In genomic region chr15:60110909-60111308, GRCh38 we compare ENCODE assay signal across 17 cellular contexts.
A peak's percentile ranks its signal among the peaks of the same experiment; 100 is the strongest.
DNase-seq lines count a peak whose midpoint lies in the region; ATAC-seq and TF ChIP-seq lines count a peak whose summit lies in the region.
"Had no signal": no experiment of that assay in that cellular context is flagged by ENCODE, and none has a peak within 500 bp of the region (broad histone marks: within the 10 kb centered on the region; RNA-seq: fewer than 3 reads in every experiment).

No MANE protein-coding gene starts in this region.

- H3K4me3 ChIP-seq in GM12865 (ENCODE audit: low read depth, low read length) (no peak overlapping the region), prostate gland (no peak overlapping the region)

- peak overlapping the region; percentile 79 for H3K27ac Mint-ChIP-seq in activated T-cell treated with anti-CD3 and anti-CD28 coated beads, Interleukin-2, amount 50 U/mL, for 24 hours
- H3K27ac Mint-ChIP-seq in activated CD4-positive, alpha-beta memory T cell treated with anti-CD3 and anti-CD28 coated beads for 36 hours, result peak overlapping the region; percentile 80
- peak overlapping the region; percentile 7 for H3K27ac Mint-ChIP-seq in stimulated activated effector memory CD8-positive, alpha-beta T cell treated with anti-CD3 and anti-CD28 coated beads, Interleukin-12 subunit alpha, Interleukin-12 subunit beta, amount 100 ng/mL, for 72 hours
- H3K27ac Mint-ChIP-seq: CD4-positive, alpha-beta T cell had no signal

- H3K36me3 Mint-ChIP-seq in activated T-cell treated with anti-CD3 and anti-CD28 coated beads, Interleukin-2, amount 50 U/mL, for 24 hours (ENCODE audit: low read depth), result no peaks in the 10 kb centered on the region
- H3K36me3 Mint-ChIP-seq in activated CD4-positive, alpha-beta memory T cell treated with anti-CD3 and anti-CD28 coated beads for 36 hours, result no peaks in the 10 kb centered on the region
- no peaks in the 10 kb centered on the region for H3K36me3 Mint-ChIP-seq in stimulated activated effector memory CD8-positive, alpha-beta T cell treated with anti-CD3 and anti-CD28 coated beads, Interleukin-12 subunit alpha, Interleukin-12 subunit beta, amount 100 ng/mL, for 72 hours

- H3K9me3 ChIP-seq in prostate gland, result no peaks in the 10 kb centered on the region

- peaks cover 29% of the 10 kb centered on the region for H3K4me1 Mint-ChIP-seq in activated T-cell treated with anti-CD3 and anti-CD28 coated beads, Interleukin-2, amount 50 U/mL, for 24 hours (ENCODE audit: low read depth)
- H3K4me1 Mint-ChIP-seq in activated CD4-positive, alpha-beta memory T cell treated with anti-CD3 and anti-CD28 coated beads for 36 hours (ENCODE audit: low read depth), result peaks cover 37% of the 10 kb centered on the region
- peaks cover 19% of the 10 kb centered on the region for H3K4me1 Mint-ChIP-seq in stimulated activated effector memory CD8-positive, alpha-beta T cell treated with anti-CD3 and anti-CD28 coated beads, Interleukin-12 subunit alpha, Interleukin-12 subunit beta, amount 100 ng/mL, for 72 hours

- no peak for DNase-seq in activated T-cell treated with anti-CD3 and anti-CD28 coated beads, Interleukin-2, amount 50 U/mL, for 24 hours
- DNase-seq in activated T-cell treated with anti-CD3 and anti-CD28 coated beads, Interleukin-2, amount 50 U/mL, for 48 hours, result no peak
- DNase-seq in GM12865 (ENCODE audit: low read depth), result peak; percentile 50
- DNase-seq in activated CD4-positive, alpha-beta memory T cell treated with anti-CD3 and anti-CD28 coated beads for 36 hours, result no peak
- DNase-seq in stimulated activated effector memory CD8-positive, alpha-beta T cell treated with anti-CD3 and anti-CD28 coated beads, Interleukin-12 subunit alpha, Interleukin-12 subunit beta, amount 100 ng/mL, for 72 hours (ENCODE audit: low spot score in 2 of 2), result no peak
- no peak for DNase-seq in NCI-H82 (lab: John Stamatoyannopoulos, UW)
- no peak for DNase-seq in epidermal melanocyte (ENCODE audit: insufficient read length, low spot score)
- no peak for DNase-seq in prostate gland (ENCODE audit: low spot score)
- DNase-seq: CD4-positive, alpha-beta T cell; DMS153; H9; KG1; NCI-H1105 treated with DMSO at 0.1 percent for 48 hours; NCI-H1694; NCI-H2081 treated with DMSO at 0.1 percent for 48 hours; OCI-M1; Right ventricle myocardium superior had no signal

- intact Hi-C loops in activated CD4-positive, alpha-beta memory T cell treated with anti-CD3 and anti-CD28 coated beads for 36 hours (cut with micrococcal nuclease), result loop anchor here (1.0 kb wide), 5 partner anchors 11 to 67 kb away; no protein-coding TSS in a partner anchor
- intact Hi-C loops in prostate gland (cut with DNase I), result no loop called here

- 87% methylated on average over 5 of the region's 5 CpGs for WGBS in prostate gland

- no peak overlapping the region for H3K27ac ChIP-seq in prostate gland

- H3K27me3 ChIP-seq in prostate gland (replicated peaks; ENCODE audit: insufficient read depth), result peaks cover 5% of the 10 kb centered on the region

- POLR2A ChIA-PET in activated CD4-positive, alpha-beta memory T cell treated with anti-CD3 and anti-CD28 coated beads for 36 hours (lab: Charles Lee), result interaction anchor here (0.6 kb wide), 1 partner anchor 312 kb away, joined by 9 read pairs; no protein-coding TSS in a partner anchor

- TF ChIP-seq CTCF in GM12865 (IDR thresholded peaks at IDR 0.05; ENCODE audit: insufficient read depth, low read depth, low read length, missing control alignments) (no peak), prostate gland (IDR thresholded peaks at IDR 0.05) (no peak)

- H3K27me3 Mint-ChIP-seq in activated T-cell treated with anti-CD3 and anti-CD28 coated beads, Interleukin-2, amount 50 U/mL, for 24 hours, result peaks cover 7% of the 10 kb centered on the region
- peaks cover 8% of the 10 kb centered on the region for H3K27me3 Mint-ChIP-seq in activated CD4-positive, alpha-beta memory T cell treated with anti-CD3 and anti-CD28 coated beads for 36 hours

- no peak for TF ChIP-seq POLR2A in prostate gland (IDR thresholded peaks at IDR 0.05)

- no peaks in the 10 kb centered on the region for H3K9me3 Mint-ChIP-seq in activated T-cell treated with anti-CD3 and anti-CD28 coated beads, Interleukin-2, amount 50 U/mL, for 24 hours
- peaks cover 3% of the 10 kb centered on the region for H3K9me3 Mint-ChIP-seq in activated CD4-positive, alpha-beta memory T cell treated with anti-CD3 and anti-CD28 coated beads for 36 hours
- no peaks in the 10 kb centered on the region for H3K9me3 Mint-ChIP-seq in stimulated activated effector memory CD8-positive, alpha-beta T cell treated with anti-CD3 and anti-CD28 coated beads, Interleukin-12 subunit alpha, Interleukin-12 subunit beta, amount 100 ng/mL, for 72 hours
- H3K9me3 Mint-ChIP-seq: CD4-positive, alpha-beta T cell had no signal

- peak; percentile 89 for ATAC-seq in stimulated activated effector memory CD8-positive, alpha-beta T cell treated with anti-CD3 and anti-CD28 coated beads, Interleukin-12 subunit alpha, Interleukin-12 subunit beta, amount 100 ng/mL, for 72 hours

- no peaks in the 10 kb centered on the region for H3K4me1 ChIP-seq in prostate gland (replicated peaks)

- H3K36me3 ChIP-seq in prostate gland, result no peaks in the 10 kb centered on the region

- no peak overlapping the region for H3K4me3 Mint-ChIP-seq in activated T-cell treated with anti-CD3 and anti-CD28 coated beads, Interleukin-2, amount 50 U/mL, for 24 hours
- no peak overlapping the region for H3K4me3 Mint-ChIP-seq in activated CD4-positive, alpha-beta memory T cell treated with anti-CD3 and anti-CD28 coated beads for 36 hours
- no peak overlapping the region for H3K4me3 Mint-ChIP-seq in stimulated activated effector memory CD8-positive, alpha-beta T cell treated with anti-CD3 and anti-CD28 coated beads, Interleukin-12 subunit alpha, Interleukin-12 subunit beta, amount 100 ng/mL, for 72 hours
- H3K4me3 Mint-ChIP-seq: CD4-positive, alpha-beta T cell; H9 had no signal

- CTCF ChIA-PET in activated CD4-positive, alpha-beta memory T cell treated with anti-CD3 and anti-CD28 coated beads for 36 hours (lab: Charles Lee), result interaction anchor here (0.7 to 1.3 kb wide), 2 partner anchors 12 to 193 kb away, joined by 3 read pairs; no protein-coding TSS in a partner anchor

Comparison
In these comparisons a context has a peak if more than half of its experiments do, and no peak if none do; other contexts are left out.
1. H3K27ac Mint-ChIP-seq: peak in every context shown above with its lines; median percentile 80 in activated CD4-positive, alpha-beta memory T cell treated with anti-CD3 and anti-CD28 coated beads for 36 hours; 79 in activated T-cell treated with anti-CD3 and anti-CD28 coated beads, Interleukin-2, amount 50 U/mL, for 24 hours; 7 in stimulated activated effector memory CD8-positive, alpha-beta T cell treated with anti-CD3 and anti-CD28 coated beads, Interleukin-12 subunit alpha, Interleukin-12 subunit beta, amount 100 ng/mL, for 72 hours.